ENCODE assay signal across 15 cellular contexts in genomic region chr10:4723860-4724259, GRCh38.
"Had no signal": no experiment of that assay in that cellular context is flagged by ENCODE, and none has a peak within 500 bp of the region (broad histone marks: within the 10 kb centered on the region; RNA-seq: fewer than 3 reads in every experiment).

No MANE protein-coding gene starts in this region.

- H3K4me3 ChIP-seq: mucosa of descending colon had no signal

- H3K4me1 Mint-ChIP-seq: immature natural killer cell; naive thymus-derived CD8-positive, alpha-beta T cell had no signal

- FAIRE-seq: colon, urothelium cell line had no signal

- H3K9me3 ChIP-seq: mucosa of descending colon, neutrophil had no signal

- H3K36me3 ChIP-seq: neutrophil had no signal

- H3K27me3 Mint-ChIP-seq: dendritic cell treated with granulocyte-macrophage colony-stimulating factor and Interleukin-4, amounts not matched to agents 40 ng/mL and 50 ng/mL, for 4 days had no signal

- H3K4me3 Mint-ChIP-seq: dendritic cell treated with granulocyte-macrophage colony-stimulating factor and Interleukin-4, amounts not matched to agents 40 ng/mL and 50 ng/mL, for 4 days; effector memory CD8-positive, alpha-beta T cell; immature natural killer cell; naive thymus-derived CD8-positive, alpha-beta T cell had no signal

- H3K27ac Mint-ChIP-seq: dendritic cell treated with granulocyte-macrophage colony-stimulating factor and Interleukin-4, amounts not matched to agents 40 ng/mL and 50 ng/mL, for 4 days; effector memory CD8-positive, alpha-beta T cell; immature natural killer cell; naive thymus-derived CD8-positive, alpha-beta T cell had no signal

- ATAC-seq: effector memory CD8-positive, alpha-beta T cell; foreskin keratinocyte; left colon; mucosa of descending colon; naive thymus-derived CD8-positive, alpha-beta T cell; sciatic nerve had no signal

- H3K9me3 Mint-ChIP-seq: dendritic cell treated with granulocyte-macrophage colony-stimulating factor and Interleukin-4, amounts not matched to agents 40 ng/mL and 50 ng/mL, for 4 days; effector memory CD8-positive, alpha-beta T cell; immature natural killer cell; naive thymus-derived CD8-positive, alpha-beta T cell had no signal

- H3K27ac ChIP-seq: foreskin keratinocyte, neutrophil had no signal

- H3K36me3 Mint-ChIP-seq: immature natural killer cell; naive thymus-derived CD8-positive, alpha-beta T cell had no signal

- DNase-seq: effector memory CD8-positive, alpha-beta T cell; foreskin keratinocyte; immature natural killer cell; left colon; mucosa of descending colon; naive thymus-derived CD8-positive, alpha-beta T cell; posterior cingulate gyrus; stimulated activated CD4-positive, alpha-beta T cell treated with anti-CD3 and anti-CD28 coated beads, Interleukin-12 subunit alpha, Interleukin-12 subunit beta, amount 100 ng/mL, for 4 hours; stimulated activated naive CD4-positive, alpha-beta T cell treated with Interleukin-2 at 50 U/mL for 16 hours; trophoblast cell had no signal

- H3K27me3 ChIP-seq: foreskin keratinocyte, neutrophil had no signal
